In genomic region chr17:33242725-33243124, GRCh38 we compare ENCODE assay signal across 34 cellular contexts. TPM values are rescaled to one million over a fixed set of nuclear protein-coding genes. Genes with fewer than 3 reads are reported as not detected.
"Had no signal": no experiment of that assay in that cellular context is flagged by ENCODE, and none has a peak within 500 bp of the region (broad histone marks: within the 10 kb centered on the region; RNA-seq: fewer than 3 reads in every experiment).

No MANE protein-coding gene starts in this region.

- H3K27me3 Mint-ChIP-seq: activated CD4-positive, alpha-beta T cell treated with anti-CD3 and anti-CD28 coated beads, Interleukin-2, amount 10 ng/mL, durations not matched to agents 24 days and 14 days had no signal

- H3K9me3 ChIP-seq: ascending aorta, MG63, Peyer's patch, SJSA1, SK-N-SH had no signal

- H3K27ac Mint-ChIP-seq: activated CD4-positive, alpha-beta T cell treated with anti-CD3 and anti-CD28 coated beads, Interleukin-2, amount 10 ng/mL, durations not matched to agents 24 days and 14 days; activated naive CD4-positive, alpha-beta T cell treated with anti-CD3 and anti-CD28 coated beads, Interleukin-2, amount 50 U/mL, for 24 hours; activated naive CD8-positive, alpha-beta T cell treated with anti-CD3 and anti-CD28 coated beads, Interleukin-2, amount 10 ng/mL, durations not matched to agents 7 days and 5 days; activated T-cell treated with anti-CD3 and anti-CD28 coated beads, Interleukin-2, amount 50 U/mL, for 72 hours; activated T-helper 17 cell treated with anti-CD3 and anti-CD28 coated beads, Interleukin-2, amount 50 U/mL, for 72 hours; T-helper 1 cell treated with Interleukin-12 subunit alpha and Interleukin-12 subunit beta and Interleukin-4 antibody, amounts not matched to agents 30 μg/mL and 1 μg/mL, for 36 hours; T-helper 2 cell treated with Interferon-gamma antibody and Interleukin-4, amounts not matched to agents 5 μg/mL and 100 μg/mL, for 36 hours had no signal

- H3K4me1 ChIP-seq: ascending aorta, Peyer's patch, SJSA1 had no signal

- H3K4me3 Mint-ChIP-seq: activated CD4-positive, alpha-beta T cell treated with anti-CD3 and anti-CD28 coated beads, Interleukin-2, amount 10 ng/mL, durations not matched to agents 24 days and 14 days; activated naive CD4-positive, alpha-beta T cell treated with anti-CD3 and anti-CD28 coated beads, Interleukin-2, amount 50 U/mL, for 24 hours; activated naive CD8-positive, alpha-beta T cell treated with anti-CD3 and anti-CD28 coated beads, Interleukin-2, amount 10 ng/mL, durations not matched to agents 7 days and 5 days; activated T-cell treated with anti-CD3 and anti-CD28 coated beads, Interleukin-2, amount 50 U/mL, for 72 hours; activated T-helper 17 cell treated with anti-CD3 and anti-CD28 coated beads, Interleukin-2, amount 50 U/mL, for 72 hours; central memory CD8-positive, alpha-beta T cell; T-helper 1 cell treated with Interleukin-12 subunit alpha and Interleukin-12 subunit beta and Interleukin-4 antibody, amounts not matched to agents 30 μg/mL and 1 μg/mL, for 36 hours; T-helper 2 cell treated with Interferon-gamma antibody and Interleukin-4, amounts not matched to agents 5 μg/mL and 100 μg/mL, for 36 hours had no signal

- H3K27me3 ChIP-seq: ascending aorta, cardiac muscle cell, Peyer's patch, SJSA1 had no signal

- H3K4me1 Mint-ChIP-seq: activated CD4-positive, alpha-beta T cell treated with anti-CD3 and anti-CD28 coated beads, Interleukin-2, amount 10 ng/mL, durations not matched to agents 24 days and 14 days; activated naive CD4-positive, alpha-beta T cell treated with anti-CD3 and anti-CD28 coated beads, Interleukin-2, amount 50 U/mL, for 24 hours; activated naive CD8-positive, alpha-beta T cell treated with anti-CD3 and anti-CD28 coated beads, Interleukin-2, amount 10 ng/mL, durations not matched to agents 7 days and 5 days; activated T-helper 17 cell treated with anti-CD3 and anti-CD28 coated beads, Interleukin-2, amount 50 U/mL, for 72 hours; central memory CD8-positive, alpha-beta T cell had no signal

- H3K4me2 ChIP-seq: SK-N-SH had no signal

- H3K27ac ChIP-seq: ascending aorta, cardiac muscle cell, Peyer's patch, SJSA1 had no signal

- DNase-seq: activated CD4-positive, alpha-beta T cell treated with anti-CD3 and anti-CD28 coated beads, Interleukin-2, amount 10 ng/mL, durations not matched to agents 24 days and 14 days; activated CD4-positive, alpha-beta T cell treated with anti-CD3 and anti-CD28 coated beads, Interleukin-2, amount 50 U/mL, for 4 hours; activated CD8-positive, alpha-beta memory T cell treated with anti-CD3 and anti-CD28 coated beads, Interleukin-2, amount 50 U/mL, for 48 hours; activated gamma-delta T cell; activated naive CD4-positive, alpha-beta T cell treated with Interleukin-2 at 50 U/mL for 16 hours; activated naive CD8-positive, alpha-beta T cell treated with anti-CD3 and anti-CD28 coated beads, Interleukin-2, amount 10 ng/mL, durations not matched to agents 7 days and 5 days; activated T-cell treated with anti-CD3 and anti-CD28 coated beads, Interleukin-2, amount 50 U/mL, for 72 hours; amygdala; Kasumi-1; MG63; NCI-H1048; NCI-H1105 treated with DMSO at 0.1 percent for 48 hours; NCI-H1436; NCI-H1694; NCI-H2029 treated with DMSO at 0.1 percent for 48 hours; NCI-H2107; NCI-H2171; NCI-H510A; NCI-H526; NCI-H748 treated with DMSO at 0.1 percent for 48 hours; NK-92 treated with Interleukin-12 subunit alpha and Interleukin-12 subunit beta, amount 100 ng/mL, for 24 hours; PC-3; Peyer's patch; RPMI8226; SHP77 treated with DMSO at 0.1 percent for 48 hours; SK-N-SH had no signal

- H3K36me3 ChIP-seq: ascending aorta, cardiac muscle cell, MG63, Peyer's patch, SJSA1 had no signal

- H3K4me3 ChIP-seq: ascending aorta, cardiac muscle cell, MG63, Peyer's patch, SJSA1 had no signal

- H3K36me3 Mint-ChIP-seq: activated naive CD4-positive, alpha-beta T cell treated with anti-CD3 and anti-CD28 coated beads, Interleukin-2, amount 50 U/mL, for 24 hours; activated naive CD8-positive, alpha-beta T cell treated with anti-CD3 and anti-CD28 coated beads, Interleukin-2, amount 10 ng/mL, durations not matched to agents 7 days and 5 days had no signal

- H3K9ac ChIP-seq: SK-N-SH had no signal

- H3K9me3 Mint-ChIP-seq: activated CD4-positive, alpha-beta T cell treated with anti-CD3 and anti-CD28 coated beads, Interleukin-2, amount 10 ng/mL, durations not matched to agents 24 days and 14 days; activated naive CD4-positive, alpha-beta T cell treated with anti-CD3 and anti-CD28 coated beads, Interleukin-2, amount 50 U/mL, for 24 hours; activated naive CD8-positive, alpha-beta T cell treated with anti-CD3 and anti-CD28 coated beads, Interleukin-2, amount 10 ng/mL, durations not matched to agents 7 days and 5 days; activated T-cell treated with anti-CD3 and anti-CD28 coated beads, Interleukin-2, amount 50 U/mL, for 72 hours; activated T-helper 17 cell treated with anti-CD3 and anti-CD28 coated beads, Interleukin-2, amount 50 U/mL, for 72 hours; central memory CD8-positive, alpha-beta T cell; T-helper 1 cell treated with Interleukin-12 subunit alpha and Interleukin-12 subunit beta and Interleukin-4 antibody, amounts not matched to agents 30 μg/mL and 1 μg/mL, for 36 hours; T-helper 2 cell treated with Interferon-gamma antibody and Interleukin-4, amounts not matched to agents 5 μg/mL and 100 μg/mL, for 36 hours had no signal

RNA-seq across cellular contexts. Expression of gene ASIC2, which starts 50.4 kb away (rescaled TPM):
- polyA plus RNA-seq: cardiac muscle cell had no signal
